Comparison of ENCODE assay signal across 1 cellular context in genomic region chr1:116777831-116778830, GRCh38.
TF ChIP-seq lines count a peak whose summit lies in the region.

No MANE protein-coding gene starts in this region.

TF ChIP-seq in K562, 482 proteins besides CTCF, POLR2A, EP300 and RAD21 (continued from another document and continues in another):
- TF ChIP-seq HMBOX1 (IDR thresholded peaks at IDR 0.05) (no peak), CEBPB (tag; IDR thresholded peaks at IDR 0.05) (peak; percentile 56), PHB (CRISPR knock-in tag; IDR thresholded peaks at IDR 0.05) (no peak), CBFA2T3 (IDR thresholded peaks at IDR 0.05) (no peak), CBX3 (IDR thresholded peaks at IDR 0.05; ENCODE audit: borderline replicate concordance in 1 of 2, low read length in 2 of 2) (no peak), PCBP2 (IDR thresholded peaks at IDR 0.05; ENCODE audit: low read depth, low read length, poor library complexity, severe bottlenecking) (peak; percentile 26), ZSCAN29 (IDR thresholded peaks at IDR 0.05) (no peak), PML (IDR thresholded peaks at IDR 0.05; ENCODE audit: low read length) (no peak), CREM (IDR thresholded peaks at IDR 0.05; ENCODE audit: low read depth) (no peak), CBFB (CRISPR knock-in tag; IDR thresholded peaks at IDR 0.05) (no peak), SRSF7 (optimal IDR thresholded peaks at IDR 0.05; ENCODE audit: low read depth, low read length) (no peak), FOSL1 (tag; conservative IDR thresholded peaks at IDR 0.05) (peak; percentile 50), PHF21A (IDR thresholded peaks at IDR 0.05; ENCODE audit: borderline replicate concordance, low read depth) (no peak), FOXP1 (CRISPR knock-in tag; IDR thresholded peaks at IDR 0.05) (no peak), TSC22D4 (tag; IDR thresholded peaks at IDR 0.05) (no peak), TCFL5 (CRISPR knock-in tag; conservative IDR thresholded peaks at IDR 0.05) (no peak), NFE2 (IDR thresholded peaks at IDR 0.05; ENCODE audit: low read depth) (no peak), MCM2 (IDR thresholded peaks at IDR 0.05; ENCODE audit: low read depth) (no peak), ZNF507 (tag; conservative IDR thresholded peaks at IDR 0.05) (no peak), EHMT2 (IDR thresholded peaks at IDR 0.05) (no peak), ZNF197 (CRISPR knock-in tag; IDR thresholded peaks at IDR 0.05; ENCODE audit: low read depth) (no peak), SUPT5H (IDR thresholded peaks at IDR 0.05) (no peak), SIRT6 (IDR thresholded peaks at IDR 0.05; ENCODE audit: low read depth, low read length) (no peak), HMG20B (CRISPR knock-in tag; IDR thresholded peaks at IDR 0.05) (no peak), FOXK1 (CRISPR knock-in tag; IDR thresholded peaks at IDR 0.05; ENCODE audit: borderline replicate concordance) (no peak), CBX5 (IDR thresholded peaks at IDR 0.05; ENCODE audit: borderline replicate concordance, low read depth) (no peak), PYGO2 (tag; IDR thresholded peaks at IDR 0.05) (no peak), ZNF764 (CRISPR knock-in tag; IDR thresholded peaks at IDR 0.05; ENCODE audit: low read depth) (no peak), TFE3 (CRISPR knock-in tag; IDR thresholded peaks at IDR 0.05) (no peak), ZNF512 (tag; IDR thresholded peaks at IDR 0.05) (no peak), TCF3 (CRISPR knock-in tag; IDR thresholded peaks at IDR 0.05) (no peak), HNRNPUL1 (IDR thresholded peaks at IDR 0.05; ENCODE audit: low read length) (no peak), LCOR (CRISPR knock-in tag; IDR thresholded peaks at IDR 0.05) (no peak), GATAD2B (IDR thresholded peaks at IDR 0.05; ENCODE audit: borderline replicate concordance) (no peak), BCLAF1 (IDR thresholded peaks at IDR 0.05; ENCODE audit: borderline replicate concordance in 1 of 2, control insufficient read depth in 1 of 2, low read depth in 2 of 2, low read length in 1 of 2) (no peak), MED1 (CRISPR knock-in tag; IDR thresholded peaks at IDR 0.05; ENCODE audit: borderline replicate concordance) (no peak)
- TF ChIP-seq, protein P1, sequence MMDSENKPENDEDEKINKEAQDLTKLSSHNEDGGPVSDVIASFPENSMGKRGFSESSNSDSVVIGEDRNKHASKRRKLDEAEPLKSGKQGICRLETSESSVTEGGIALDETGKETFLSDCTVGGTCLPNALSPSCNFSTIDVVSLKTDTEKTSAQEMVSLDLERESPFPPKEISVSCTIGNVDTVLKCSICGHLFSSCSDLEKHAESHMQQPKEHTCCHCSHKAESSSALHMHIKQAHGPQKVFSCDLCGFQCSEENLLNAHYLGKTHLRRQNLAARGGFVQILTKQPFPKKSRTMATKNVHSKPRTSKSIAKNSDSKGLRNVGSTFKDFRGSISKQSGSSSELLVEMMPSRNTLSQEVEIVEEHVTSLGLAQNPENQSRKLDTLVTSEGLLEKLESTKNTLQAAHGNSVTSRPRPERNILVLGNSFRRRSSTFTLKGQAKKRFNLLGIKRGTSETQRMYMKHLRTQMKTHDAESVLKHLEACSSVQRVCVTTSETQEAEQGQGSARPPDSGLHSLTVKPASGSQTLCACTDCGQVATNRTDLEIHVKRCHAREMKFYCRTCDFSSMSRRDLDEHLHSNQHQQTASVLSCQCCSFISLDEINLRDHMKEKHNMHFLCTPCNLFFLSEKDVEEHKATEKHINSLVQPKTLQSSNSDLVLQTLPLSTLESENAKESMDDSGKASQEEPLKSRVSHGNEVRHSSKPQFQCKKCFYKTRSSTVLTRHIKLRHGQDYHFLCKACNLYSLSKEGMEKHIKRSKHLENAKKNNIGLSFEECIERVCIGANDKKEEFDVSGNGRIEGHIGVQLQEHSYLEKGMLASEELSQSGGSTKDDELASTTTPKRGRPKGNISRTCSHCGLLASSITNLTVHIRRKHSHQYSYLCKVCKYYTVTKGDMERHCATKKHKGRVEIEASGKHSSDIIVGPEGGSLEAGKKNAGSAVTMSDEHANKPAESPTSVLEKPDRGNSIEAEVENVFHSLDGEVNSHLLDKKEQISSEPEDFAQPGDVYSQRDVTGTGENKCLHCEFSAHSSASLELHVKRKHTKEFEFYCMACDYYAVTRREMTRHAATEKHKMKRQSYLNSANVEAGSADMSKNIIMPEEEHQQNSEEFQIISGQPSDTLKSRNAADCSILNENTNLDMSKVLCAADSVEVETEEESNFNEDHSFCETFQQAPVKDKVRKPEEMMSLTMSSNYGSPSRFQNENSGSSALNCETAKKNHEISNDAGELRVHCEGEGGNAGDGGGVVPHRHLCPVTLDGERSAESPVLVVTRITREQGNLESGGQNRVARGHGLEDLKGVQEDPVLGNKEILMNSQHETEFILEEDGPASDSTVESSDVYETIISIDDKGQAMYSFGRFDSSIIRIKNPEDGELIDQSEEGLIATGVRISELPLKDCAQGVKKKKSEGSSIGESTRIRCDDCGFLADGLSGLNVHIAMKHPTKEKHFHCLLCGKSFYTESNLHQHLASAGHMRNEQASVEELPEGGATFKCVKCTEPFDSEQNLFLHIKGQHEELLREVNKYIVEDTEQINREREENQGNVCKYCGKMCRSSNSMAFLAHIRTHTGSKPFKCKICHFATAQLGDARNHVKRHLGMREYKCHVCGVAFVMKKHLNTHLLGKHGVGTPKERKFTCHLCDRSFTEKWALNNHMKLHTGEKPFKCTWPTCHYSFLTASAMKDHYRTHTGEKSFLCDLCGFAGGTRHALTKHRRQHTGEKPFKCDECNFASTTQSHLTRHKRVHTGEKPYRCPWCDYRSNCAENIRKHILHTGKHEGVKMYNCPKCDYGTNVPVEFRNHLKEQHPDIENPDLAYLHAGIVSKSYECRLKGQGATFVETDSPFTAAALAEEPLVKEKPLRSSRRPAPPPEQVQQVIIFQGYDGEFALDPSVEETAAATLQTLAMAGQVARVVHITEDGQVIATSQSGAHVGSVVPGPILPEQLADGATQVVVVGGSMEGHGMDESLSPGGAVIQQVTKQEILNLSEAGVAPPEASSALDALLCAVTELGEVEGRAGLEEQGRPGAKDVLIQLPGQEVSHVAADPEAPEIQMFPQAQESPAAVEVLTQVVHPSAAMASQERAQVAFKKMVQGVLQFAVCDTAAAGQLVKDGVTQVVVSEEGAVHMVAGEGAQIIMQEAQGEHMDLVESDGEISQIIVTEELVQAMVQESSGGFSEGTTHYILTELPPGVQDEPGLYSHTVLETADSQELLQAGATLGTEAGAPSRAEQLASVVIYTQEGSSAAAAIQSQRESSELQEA (IDR thresholded peaks at IDR 0.05; ENCODE audit: low read depth) = no peak
- TF ChIP-seq, protein P2, sequence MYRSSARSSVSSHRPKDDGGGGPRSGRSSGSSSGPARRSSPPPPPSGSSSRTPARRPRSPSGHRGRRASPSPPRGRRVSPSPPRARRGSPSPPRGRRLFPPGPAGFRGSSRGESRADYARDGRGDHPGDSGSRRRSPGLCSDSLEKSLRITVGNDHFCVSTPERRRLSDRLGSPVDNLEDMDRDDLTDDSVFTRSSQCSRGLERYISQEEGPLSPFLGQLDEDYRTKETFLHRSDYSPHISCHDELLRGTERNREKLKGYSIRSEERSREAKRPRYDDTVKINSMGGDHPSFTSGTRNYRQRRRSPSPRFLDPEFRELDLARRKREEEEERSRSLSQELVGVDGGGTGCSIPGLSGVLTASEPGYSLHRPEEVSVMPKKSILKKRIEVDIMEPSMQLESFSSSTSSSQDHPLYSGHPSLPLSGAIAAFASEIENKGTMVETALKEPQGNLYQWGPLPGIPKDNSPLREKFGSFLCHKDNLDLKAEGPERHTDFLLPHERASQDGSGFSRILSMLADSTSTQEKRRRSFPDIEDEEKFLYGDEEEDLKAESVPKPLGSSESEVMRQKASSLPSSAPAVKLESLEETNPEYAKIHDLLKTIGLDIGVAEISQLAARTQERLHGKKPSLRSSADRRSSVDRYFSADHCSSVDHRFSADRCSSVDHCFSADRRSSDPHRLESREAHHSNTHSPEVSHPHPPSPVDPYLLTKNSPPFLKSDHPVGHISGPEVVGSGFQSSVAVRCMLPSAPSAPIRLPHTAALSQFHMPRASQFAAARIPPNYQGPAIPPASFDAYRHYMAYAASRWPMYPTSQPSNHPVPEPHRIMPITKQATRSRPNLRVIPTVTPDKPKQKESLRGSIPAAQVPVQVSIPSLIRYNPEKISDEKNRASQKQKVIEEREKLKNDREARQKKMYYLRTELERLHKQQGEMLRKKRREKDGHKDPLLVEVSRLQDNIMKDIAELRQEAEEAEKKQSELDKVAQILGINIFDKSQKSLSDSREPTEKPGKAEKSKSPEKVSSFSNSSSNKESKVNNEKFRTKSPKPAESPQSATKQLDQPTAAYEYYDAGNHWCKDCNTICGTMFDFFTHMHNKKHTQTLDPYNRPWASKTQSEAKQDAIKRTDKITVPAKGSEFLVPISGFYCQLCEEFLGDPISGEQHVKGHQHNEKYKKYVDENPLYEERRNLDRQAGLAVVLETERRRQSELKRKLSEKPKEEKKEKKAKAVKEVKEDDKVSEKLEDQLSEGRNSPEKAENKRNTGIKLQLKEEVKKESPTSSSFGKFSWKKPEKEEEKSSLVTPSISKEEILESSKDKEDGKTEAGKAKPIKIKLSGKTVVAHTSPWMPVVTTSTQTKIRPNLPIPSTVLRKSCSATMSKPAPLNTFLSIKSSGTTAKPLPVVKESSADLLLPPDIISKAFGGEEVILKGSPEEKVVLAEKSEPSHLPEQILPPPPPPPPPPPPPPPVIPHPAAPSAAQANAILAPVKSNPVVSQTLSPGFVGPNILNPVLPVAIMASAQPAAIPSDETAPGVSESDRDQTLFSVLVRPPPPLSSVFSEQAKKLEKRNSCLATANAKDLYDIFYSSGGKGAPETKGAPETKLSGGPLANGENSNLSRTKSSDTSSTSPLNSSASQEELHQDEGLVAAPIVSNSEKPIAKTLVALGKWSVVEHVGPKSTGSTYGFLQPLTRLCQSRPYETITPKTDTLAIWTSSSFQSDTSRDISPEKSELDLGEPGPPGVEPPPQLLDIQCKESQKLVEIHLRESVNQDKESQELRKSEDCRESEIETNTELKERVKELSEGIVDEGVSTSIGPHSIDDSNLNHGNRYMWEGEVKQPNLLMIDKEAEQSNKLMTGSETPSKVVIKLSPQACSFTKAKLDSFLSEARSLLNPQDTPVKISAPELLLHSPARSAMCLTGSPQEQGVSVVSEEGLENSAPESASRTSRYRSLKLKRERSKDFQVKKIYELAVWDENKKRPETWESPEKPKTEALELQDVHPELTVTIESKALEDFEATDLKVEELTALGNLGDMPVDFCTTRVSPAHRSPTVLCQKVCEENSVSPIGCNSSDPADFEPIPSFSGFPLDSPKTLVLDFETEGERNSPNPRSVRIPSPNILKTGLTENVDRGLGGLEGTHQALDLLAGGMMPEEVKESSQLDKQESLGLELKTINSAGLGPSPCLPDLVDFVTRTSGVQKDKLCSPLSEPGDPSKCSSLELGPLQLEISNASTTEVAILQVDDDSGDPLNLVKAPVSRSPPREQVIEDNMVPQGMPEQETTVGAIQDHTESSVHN (IDR thresholded peaks at IDR 0.05; ENCODE audit: borderline replicate concordance in 1 of 2, low read depth in 1 of 2) = no peak
